8 cellular contexts compared by ENCODE assay signal in genomic region chr9:136991993-136992818, GRCh38. TPM values are rescaled to one million over a fixed set of nuclear protein-coding genes. Genes with fewer than 3 reads are reported as not detected.
DNase-seq lines count a peak whose midpoint lies in the region; ATAC-seq and TF ChIP-seq lines count a peak whose summit lies in the region.

TSS of gene PAXX (plus strand) at chr9:136992422. CDS start at chr9:136992444, 22 bp downstream.

- H3K9me3 ChIP-seq in H9 (ENCODE audit: control insufficient read depth, low read depth, low read length) (no peaks in the 10 kb centered on the region), MM.1S (replicated peaks; ENCODE audit: insufficient read depth, low read length) (no peaks in the 10 kb centered on the region)

- H2BK120ac ChIP-seq in H9 (ENCODE audit: low read depth, low read length, poor library complexity, severe bottlenecking) = no peak within 1 kb of the TSS

- no peak within 1 kb of the TSS for H2AK5ac ChIP-seq in H9 (ENCODE audit: insufficient read length, low read length)

- no peak within 1 kb of the TSS for H2BK12ac ChIP-seq in H9 (ENCODE audit: insufficient read length, low read depth, low read length)

- no peak within 1 kb of the TSS for H3K23ac ChIP-seq in H9 (ENCODE audit: insufficient read length, low read depth, low read length)

- no peak within 1 kb of the TSS for H2BK5ac ChIP-seq in H9 (ENCODE audit: insufficient read length, low read length)

- H3F3A ChIP-seq in MM.1S (ENCODE audit: insufficient read depth, low read length) = no peaks in the 10 kb centered on the region; the same call in 1 of the 2 replicates

- no peak within 1 kb of the TSS for H3K18ac ChIP-seq in H9 (ENCODE audit: insufficient read length, low read depth, low read length)

- H3K9ac ChIP-seq in H9 (ENCODE audit: extremely low read depth, insufficient read length, low read length) = peak within 1 kb of the TSS; percentile 40
- peak within 1 kb of the TSS; percentile 62 for H3K9ac ChIP-seq in MM.1S (ENCODE audit: low read length)

- DNase-seq in GM04503 (ENCODE audit: low read depth) (peak; percentile 23), H9 (peak; percentile 93), MM.1S (peak; percentile 81), glomerular endothelial cell (ENCODE audit: extremely low read depth, low read depth, low spot score) (no peak), omental fat pad (ENCODE audit: low spot score) (peak; percentile 82)
- DNase-seq in activated naive CD4-positive, alpha-beta T cell treated with anti-CD3 and anti-CD28 coated beads, Interleukin-2, amount 50 U/mL, for 16 hours = peak; percentile 96

- H3K4me1 Mint-ChIP-seq in H9 = peaks cover 6 to 7% of the 10 kb centered on the region in 2 experiments

- peaks cover 9 to 10% of the 10 kb centered on the region in 2 experiments; a peak in 3 of 5 replicates for H3K9me3 Mint-ChIP-seq in H9

- no peak within 1 kb of the TSS for H3T11ph ChIP-seq in H9 (ENCODE audit: low read length)

- H3K56ac ChIP-seq in H9 (ENCODE audit: insufficient read length, low read depth, low read length) = no peak within 1 kb of the TSS

- H2AFZ ChIP-seq in H9 (ENCODE audit: low read length) (no peak within 1 kb of the TSS), MM.1S (ENCODE audit: low read length) (peak within 1 kb of the TSS; percentile 65; the same call in 1 of the 2 replicates)

- peak within 1 kb of the TSS; percentile 81 to 89 for H3K4me3 Mint-ChIP-seq in H9

- H3K27ac ChIP-seq in H9 (ENCODE audit: insufficient read length, low read depth, low read length) (no peak within 1 kb of the TSS), MM.1S (ENCODE audit: low read length) (peak within 1 kb of the TSS; percentile 31; the same call in 1 of the 2 replicates), temporal lobe (ENCODE audit: low read depth, low read length) (peak within 1 kb of the TSS; percentile 56)

- ATAC-seq in SK-N-SH treated with all-trans-retinoic acid at 6 μM for 48 hours (peak; percentile 88), omental fat pad (ENCODE audit: low FRiP score) (peak; percentile 90)

- H4K20me1 ChIP-seq in H9 (ENCODE audit: control insufficient read depth, insufficient read depth, insufficient read length) (no peaks in the 10 kb centered on the region), MM.1S (ENCODE audit: insufficient read depth, low read length) (no peaks in the 10 kb centered on the region)

- peak within 1 kb of the TSS; percentile 49 for H3K4me3 ChIP-seq in MM.1S (ENCODE audit: low read length)

- whole genome bisulfite sequencing in H9 (ENCODE audit: extremely low coverage, insufficient read length, low lambda C conversion rate) = no CpG with 5 or more reads among the region's 92 CpGs

- 0 out of 2 replicates have a peak within 1 kb of the TSS, but pooled peaks have one; percentile 29 for H3K14ac ChIP-seq in H9 (ENCODE audit: insufficient read depth, low read length)

- H3K27me3 ChIP-seq in H9 (ENCODE audit: insufficient read depth, low read length) (no peaks in the 10 kb centered on the region), MM.1S (replicated peaks; ENCODE audit: insufficient read depth, low read length) (peaks cover 53% of the 10 kb centered on the region)

- H4K8ac ChIP-seq in H9 (replicated peaks; ENCODE audit: insufficient read length, low read depth, low read length) = no peak within 1 kb of the TSS

- H3K79me1 ChIP-seq in H9 (ENCODE audit: insufficient read depth, low read depth, low read length, poor library complexity, severe bottlenecking) = no peaks in the 10 kb centered on the region

- TF ChIP-seq CTCF in H9 (conservative IDR thresholded peaks at IDR 0.05) (no peak), MM.1S (IDR thresholded peaks at IDR 0.05; ENCODE audit: low read length) (no peak), omental fat pad (IDR thresholded peaks at IDR 0.05) (no peak)

- H3K79me2 ChIP-seq in H9 (ENCODE audit: insufficient read depth, low read length) (no peaks in the 10 kb centered on the region), MM.1S (ENCODE audit: low read length) (no peaks in the 10 kb centered on the region)

- no peaks in the 10 kb centered on the region for H3K36me3 ChIP-seq in MM.1S (replicated peaks; ENCODE audit: insufficient read depth, low read length)

- H3K4me2 ChIP-seq in H9 (ENCODE audit: insufficient read depth, insufficient read length, low read length) = peak within 1 kb of the TSS; percentile 66
- H3K4me2 ChIP-seq in MM.1S (ENCODE audit: low read depth, low read length) = peak within 1 kb of the TSS; percentile 74

- no peak within 1 kb of the TSS for H3K27ac Mint-ChIP-seq in H9

- H4K5ac ChIP-seq in H9 (ENCODE audit: insufficient read length, low read depth, low read length) = no peak within 1 kb of the TSS

- H3K4me1 ChIP-seq in H9 (ENCODE audit: insufficient read depth, low read length) (no peaks in the 10 kb centered on the region), MM.1S (ENCODE audit: low read length) (no peaks in the 10 kb centered on the region)

- H4K91ac ChIP-seq in H9 (ENCODE audit: insufficient read length, low read depth, low read length) = no peak within 1 kb of the TSS

- H2BK20ac ChIP-seq in H9 (ENCODE audit: low read depth, low read length, poor library complexity, severe bottlenecking) = no peak within 1 kb of the TSS

- no peak within 1 kb of the TSS for H3K4ac ChIP-seq in H9 (ENCODE audit: low read depth, low read length)

- no peaks in the 10 kb centered on the region for H3K9me2 ChIP-seq in MM.1S (replicated peaks; ENCODE audit: insufficient read depth, low read length)

- H3K36me3 Mint-ChIP-seq in H9 (ENCODE audit: insufficient read depth in 1 of 3, low read depth in 3 of 3) = peaks cover 2 to 8% (median 2%) of the 10 kb centered on the region in 3 experiments; a peak in 5 of 7 replicates

- no peak within 1 kb of the TSS for H2BK15ac ChIP-seq in H9 (ENCODE audit: low read depth, low read length)

- H3K23me2 ChIP-seq in H9 (ENCODE audit: insufficient read length, low read depth, low read length, poor library complexity, severe bottlenecking) = peaks cover 6% of the 10 kb centered on the region

- peaks cover 26% of the 10 kb centered on the region for H3K27me3 Mint-ChIP-seq in H9 (ENCODE audit: low read depth)

TF ChIP-seq in SK-N-SH treated with all-trans-retinoic acid at 6 μM for 48 hours, 23 proteins besides CTCF, POLR2A, EP300 and RAD21:
- TF ChIP-seq ESRRG (CRISPR knock-in tag; IDR thresholded peaks at IDR 0.05) (no peak), ISL1 (CRISPR knock-in tag; IDR thresholded peaks at IDR 0.05) (no peak), TCF4 (CRISPR knock-in tag; IDR thresholded peaks at IDR 0.05; ENCODE audit: borderline replicate concordance) (no peak), ZNF8 (CRISPR knock-in tag; IDR thresholded peaks at IDR 0.05) (no peak), ZC3H10 (CRISPR knock-in tag; IDR thresholded peaks at IDR 0.05) (no peak), ZFP3 (CRISPR knock-in tag; IDR thresholded peaks at IDR 0.05) (no peak), RARB (CRISPR knock-in tag; IDR thresholded peaks at IDR 0.05) (no peak), CSDC2 (CRISPR knock-in tag; IDR thresholded peaks at IDR 0.05) (no peak), ZNF565 (CRISPR knock-in tag; conservative IDR thresholded peaks at IDR 0.05; ENCODE audit: low read depth) (no peak), PPARA (CRISPR knock-in tag; IDR thresholded peaks at IDR 0.05; ENCODE audit: borderline replicate concordance) (no peak), OSR1 (CRISPR knock-in tag; IDR thresholded peaks at IDR 0.05) (no peak), GLIS3 (CRISPR knock-in tag; IDR thresholded peaks at IDR 0.05) (no peak), SNAI2 (CRISPR knock-in tag; IDR thresholded peaks at IDR 0.05) (no peak)
- TF ChIP-seq, protein P1, sequence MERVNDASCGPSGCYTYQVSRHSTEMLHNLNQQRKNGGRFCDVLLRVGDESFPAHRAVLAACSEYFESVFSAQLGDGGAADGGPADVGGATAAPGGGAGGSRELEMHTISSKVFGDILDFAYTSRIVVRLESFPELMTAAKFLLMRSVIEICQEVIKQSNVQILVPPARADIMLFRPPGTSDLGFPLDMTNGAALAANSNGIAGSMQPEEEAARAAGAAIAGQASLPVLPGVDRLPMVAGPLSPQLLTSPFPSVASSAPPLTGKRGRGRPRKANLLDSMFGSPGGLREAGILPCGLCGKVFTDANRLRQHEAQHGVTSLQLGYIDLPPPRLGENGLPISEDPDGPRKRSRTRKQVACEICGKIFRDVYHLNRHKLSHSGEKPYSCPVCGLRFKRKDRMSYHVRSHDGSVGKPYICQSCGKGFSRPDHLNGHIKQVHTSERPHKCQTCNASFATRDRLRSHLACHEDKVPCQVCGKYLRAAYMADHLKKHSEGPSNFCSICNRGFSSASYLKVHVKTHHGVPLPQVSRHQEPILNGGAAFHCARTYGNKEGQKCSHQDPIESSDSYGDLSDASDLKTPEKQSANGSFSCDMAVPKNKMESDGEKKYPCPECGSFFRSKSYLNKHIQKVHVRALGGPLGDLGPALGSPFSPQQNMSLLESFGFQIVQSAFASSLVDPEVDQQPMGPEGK (CRISPR knock-in tag; IDR thresholded peaks at IDR 0.05; ENCODE audit: borderline replicate concordance) = no peak

RNA-seq across cellular contexts. Expression of gene PAXX, which starts in this region (rescaled TPM):
- total RNA-seq in H9 (2021) (46.8 and 51.2 TPM in 2 replicates), glomerular endothelial cell (28.0 and 47.2 TPM in 2 replicates), omental fat pad (10 to 100 TPM; 22.0 to 37.0 (median 31.6) TPM), temporal lobe (14.8 TPM)
